8 cellular contexts compared by ENCODE assay signal in the genomic region with DNA sequence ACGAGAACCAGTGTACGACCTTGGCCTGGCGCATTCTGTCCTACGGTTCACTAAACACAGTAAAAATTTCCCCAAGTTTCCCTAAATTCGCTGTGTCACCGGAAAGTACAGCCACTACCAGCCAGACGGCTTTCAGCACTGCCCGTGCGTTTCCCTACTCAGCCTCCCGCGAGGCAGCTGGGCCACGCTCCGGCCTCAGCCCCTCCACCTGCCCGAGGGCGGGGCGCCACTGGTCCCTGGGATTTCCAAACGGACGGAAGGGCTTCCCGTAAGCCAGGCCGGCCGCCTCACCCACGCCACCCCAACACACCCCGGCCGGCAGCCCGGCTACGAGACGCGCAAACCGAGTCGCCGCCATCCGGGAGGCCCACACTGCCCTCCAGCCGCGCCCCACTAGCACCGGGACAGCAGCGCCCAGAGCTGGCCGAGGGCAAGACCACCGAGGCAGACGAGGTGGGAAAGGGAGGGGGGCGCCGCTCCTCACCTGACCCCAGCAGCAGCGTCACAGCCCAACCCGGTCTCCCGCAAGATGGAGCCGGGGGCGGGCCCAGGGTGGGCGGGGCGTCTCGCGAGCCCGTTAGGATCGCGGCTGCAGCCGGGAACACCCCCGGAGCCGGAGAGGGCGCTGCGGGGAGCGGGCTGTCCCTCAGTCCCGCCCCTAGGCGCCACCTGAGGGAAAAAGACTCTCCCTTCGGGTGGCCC.
DNase-seq lines count a peak whose midpoint lies in the region; ATAC-seq and TF ChIP-seq lines count a peak whose summit lies in the region.

A gene (minus strand): TSS at position 531 of the 702 bp plus-strand sequence. CDS start 13,202 bp downstream, outside the sequence.

- TF ChIP-seq CTCF in LNCAP (IDR thresholded peaks at IDR 0.05) (0 out of 2 replicates have a peak, but pooled peaks have one; percentile 17), fibroblast of pulmonary artery (IDR thresholded peaks at IDR 0.05; ENCODE audit: low read length, missing control alignments) (peak; percentile 11), nephron (IDR thresholded peaks at IDR 0.05; ENCODE audit: unreplicated experiment in 3 of 3) (peak in 2 of 3 experiments; percentile 28 to 37)

- peaks cover 8% of the 10 kb centered on the region for H3K4me1 Mint-ChIP-seq in nephron

- DNase-seq in GOT3 (lab: John Stamatoyannopoulos, UW) (peak; percentile 69), fibroblast of pulmonary artery (ENCODE audit: low read depth) (peak; percentile 81)
- DNase-seq in activated T-helper 9 cell treated with anti-CD3 and anti-CD28 coated beads, Interleukin-2, amount 50 U/mL, for 16 hours (ENCODE audit: low read depth): peak; percentile 94
- DNase-seq in stimulated activated naive CD8-positive, alpha-beta T cell treated with anti-CD3 and anti-CD28 coated beads, Interleukin-15, Interleukin-2, amounts not matched to agents 100 U/mL and 50 U/mL, for 24 hours: peak; percentile 98

- no peaks in the 10 kb centered on the region for H3K36me3 ChIP-seq in ES-I3 (ENCODE audit: insufficient read depth, low read length)

- H3K27ac Mint-ChIP-seq in nephron: peak within 1 kb of the TSS; percentile 78 to 92 (median 82)

- H3K4me3 ChIP-seq in fibroblast of pulmonary artery (replicated peaks; ENCODE audit: low read depth, low read length): peak within 1 kb of the TSS; percentile 62

- H3K36me3 Mint-ChIP-seq in nephron (ENCODE audit: low read depth): no peaks in the 10 kb centered on the region

- peaks cover 6% of the 10 kb centered on the region; the same call in 1 of the 2 replicates for H3K4me1 ChIP-seq in ES-I3 (ENCODE audit: insufficient read depth, low read length)

- no peaks in the 10 kb centered on the region for H3K9me3 Mint-ChIP-seq in nephron

- peak; percentile 70 for TF ChIP-seq POLR2A in Raji (IDR thresholded peaks at IDR 0.05; ENCODE audit: insufficient read depth, low read depth, low read length)

- ATAC-seq in stimulated activated naive CD8-positive, alpha-beta T cell treated with anti-CD3 and anti-CD28 coated beads, Interleukin-15, Interleukin-2, amounts not matched to agents 100 U/mL and 50 U/mL, for 24 hours: peak; percentile 97

- H3K9ac ChIP-seq in ES-I3 (ENCODE audit: low read depth, low read length): peak within 1 kb of the TSS; percentile 100

- peak within 1 kb of the TSS; percentile 86 to 92 (median 86) for H3K4me3 Mint-ChIP-seq in nephron

- peaks cover 5% of the 10 kb centered on the region for H3K27me3 Mint-ChIP-seq in nephron (ENCODE audit: low read depth)

- H3K9me3 ChIP-seq in ES-I3 (ENCODE audit: control insufficient read depth, insufficient read depth, low read length): no peaks in the 10 kb centered on the region

Comparison
In these comparisons a context has a peak if more than half of its experiments do, and no peak if none do; other contexts are left out.
1. Peak in every context shown above with its lines: DNase-seq, ATAC-seq and H3K4me3 ChIP-seq.